16 cellular contexts compared by ENCODE assay signal in the genomic region with DNA sequence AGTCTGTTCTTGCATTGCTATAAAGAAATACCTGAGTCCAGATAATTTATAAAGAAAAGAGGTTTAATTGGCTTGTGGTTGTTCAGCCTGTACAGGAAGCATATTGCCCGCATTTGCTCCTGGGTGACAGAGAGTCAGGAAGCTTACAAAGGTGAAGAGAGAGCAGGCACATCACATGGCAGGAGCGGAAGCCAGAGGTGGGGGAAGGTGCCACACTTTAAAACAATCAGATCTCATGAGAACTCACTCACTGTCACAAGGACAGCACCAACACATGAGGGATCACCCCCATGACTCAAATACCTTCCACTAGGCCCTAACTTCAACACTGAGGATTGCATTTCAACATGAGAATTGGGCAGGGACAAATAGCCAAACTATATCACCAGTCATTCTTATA.
DNase-seq lines count a peak whose midpoint lies in the region; ATAC-seq and TF ChIP-seq lines count a peak whose summit lies in the region.
"Had no signal": no experiment of that assay in that cellular context is flagged by ENCODE, and none has a peak within 500 bp of the region (broad histone marks: within the 10 kb centered on the region; RNA-seq: fewer than 3 reads in every experiment).

No MANE protein-coding gene starts in this region.

- no peaks in the 10 kb centered on the region for H3K79me2 ChIP-seq in mesendoderm (ENCODE audit: control insufficient read depth, insufficient read depth, low read length)

- H3K27me3 Mint-ChIP-seq in CD8-positive, alpha-beta memory T cell, result no peaks in the 10 kb centered on the region
- H3K27me3 Mint-ChIP-seq in T-helper 2 cell treated with Interferon-gamma antibody and Interleukin-4, amounts not matched to agents 5 μg/mL and 100 μg/mL, for 36 hours (ENCODE audit: low read depth), result no peaks in the 10 kb centered on the region
- no peaks in the 10 kb centered on the region for H3K27me3 Mint-ChIP-seq in activated T-helper 1 cell treated with anti-CD3 and anti-CD28 coated beads, Interleukin-12 subunit alpha, Interleukin-12 subunit beta, Interleukin-2, Interleukin-4 antibody, amounts not matched to agents 30 ng/mL and 10 ng/mL and 1 ng/mL, durations not matched to agents 14 hours and 24 hours and 36 hours (ENCODE audit: insufficient read depth)
- H3K27me3 Mint-ChIP-seq: memory B cell; stimulated activated naive B cell treated with anti-CD40 and anti-IgM and Interleukin-4, amounts not matched to agents 10 μg/mL and 1 μg/mL and 100 μg/mL, for 72 hours had no signal

- no peak overlapping the region for H3K23ac ChIP-seq in mesendoderm (ENCODE audit: low read length)

- H3K9me3 Mint-ChIP-seq in CD8-positive, alpha-beta memory T cell, result no peaks in the 10 kb centered on the region
- peaks cover 8% of the 10 kb centered on the region for H3K9me3 Mint-ChIP-seq in T-helper 2 cell treated with Interferon-gamma antibody and Interleukin-4, amounts not matched to agents 5 μg/mL and 100 μg/mL, for 36 hours
- H3K9me3 Mint-ChIP-seq in activated T-helper 1 cell treated with anti-CD3 and anti-CD28 coated beads, Interleukin-12 subunit alpha, Interleukin-12 subunit beta, Interleukin-2, Interleukin-4 antibody, amounts not matched to agents 30 ng/mL and 10 ng/mL and 1 ng/mL, durations not matched to agents 14 hours and 24 hours and 36 hours, result peaks cover 3% of the 10 kb centered on the region
- H3K9me3 Mint-ChIP-seq: memory B cell; stimulated activated naive B cell treated with anti-CD40 and anti-IgM and Interleukin-4, amounts not matched to agents 10 μg/mL and 1 μg/mL and 100 μg/mL, for 72 hours had no signal

- peak overlapping the region in 6 of 7 donors; percentile 25 to 70 (median 48) for H3K4me3 Mint-ChIP-seq in CD8-positive, alpha-beta memory T cell
- peak overlapping the region; percentile 28 for H3K4me3 Mint-ChIP-seq in T-helper 2 cell treated with Interferon-gamma antibody and Interleukin-4, amounts not matched to agents 5 μg/mL and 100 μg/mL, for 36 hours
- H3K4me3 Mint-ChIP-seq in activated T-helper 1 cell treated with anti-CD3 and anti-CD28 coated beads, Interleukin-12 subunit alpha, Interleukin-12 subunit beta, Interleukin-2, Interleukin-4 antibody, amounts not matched to agents 30 ng/mL and 10 ng/mL and 1 ng/mL, durations not matched to agents 14 hours and 24 hours and 36 hours, result peak overlapping the region; percentile 28
- H3K4me3 Mint-ChIP-seq: memory B cell; stimulated activated naive B cell treated with anti-CD40 and anti-IgM and Interleukin-4, amounts not matched to agents 10 μg/mL and 1 μg/mL and 100 μg/mL, for 72 hours had no signal

- peak overlapping the region; percentile 32 for H3K56ac ChIP-seq in mesendoderm (ENCODE audit: low read length)

- H2BK15ac ChIP-seq in mesendoderm (replicated peaks; ENCODE audit: low read depth), result no peak overlapping the region

- TF ChIP-seq CTCF in body of pancreas (IDR thresholded peaks at IDR 0.05), result no peak

- CTCF ChIA-PET in CD8-positive, alpha-beta memory T cell (lab: Charles Lee), result interaction anchor here (1.5 to 1.6 kb wide), 2 partner anchors 9 to 162 kb away, joined by 4 to 7 read pairs; no protein-coding TSS in a partner anchor

- H3K4me1 Mint-ChIP-seq in CD8-positive, alpha-beta memory T cell, result peaks cover 52 to 59% (median 54%) of the 10 kb centered on the region in 3 donors
- H3K4me1 Mint-ChIP-seq in T-helper 2 cell treated with Interferon-gamma antibody and Interleukin-4, amounts not matched to agents 5 μg/mL and 100 μg/mL, for 36 hours (ENCODE audit: low read depth), result peaks cover 37% of the 10 kb centered on the region
- H3K4me1 Mint-ChIP-seq in activated T-helper 1 cell treated with anti-CD3 and anti-CD28 coated beads, Interleukin-12 subunit alpha, Interleukin-12 subunit beta, Interleukin-2, Interleukin-4 antibody, amounts not matched to agents 30 ng/mL and 10 ng/mL and 1 ng/mL, durations not matched to agents 14 hours and 24 hours and 36 hours (ENCODE audit: low read depth), result peaks cover 47% of the 10 kb centered on the region
- H3K4me1 Mint-ChIP-seq: memory B cell; stimulated activated naive B cell treated with anti-CD40 and anti-IgM and Interleukin-4, amounts not matched to agents 10 μg/mL and 1 μg/mL and 100 μg/mL, for 72 hours had no signal

- TF ChIP-seq POLR2A in body of pancreas (IDR thresholded peaks at IDR 0.05), result no peak

- no peak overlapping the region for H4K8ac ChIP-seq in mesendoderm (ENCODE audit: low read depth, low read length)

- peak in 4 of 5 donors; percentile 16 to 52 (median 41) for DNase-seq in CD8-positive, alpha-beta memory T cell
- DNase-seq in T-helper 2 cell treated with Interferon-gamma antibody and Interleukin-4, amounts not matched to agents 5 μg/mL and 100 μg/mL, for 36 hours (ENCODE audit: low spot score), result peak; percentile 23
- DNase-seq in activated T-helper 1 cell treated with anti-CD3 and anti-CD28 coated beads, Interleukin-12 subunit alpha, Interleukin-12 subunit beta, Interleukin-2, Interleukin-4 antibody, amounts not matched to agents 30 ng/mL and 10 ng/mL and 1 ng/mL, durations not matched to agents 14 hours and 24 hours and 36 hours (ENCODE audit: low spot score), result peak; percentile 2
- DNase-seq in mesendoderm (peak; percentile 34), body of pancreas (no peak), posterior vena cava (ENCODE audit: low spot score) (no peak), NCI-H1930 (lab: John Stamatoyannopoulos, UW) (no peak)
- DNase-seq: amniotic stem cell; dermis blood vessel endothelial cell; DMS79; NCI-H1694 treated with DMSO at 0.1 percent for 48 hours; NCI-H748 treated with DMSO at 0.1 percent for 48 hours; stimulated activated naive B cell treated with anti-CD40 and anti-IgM and Interleukin-4, amounts not matched to agents 10 μg/mL and 1 μg/mL and 100 μg/mL, for 72 hours had no signal

- H3K27ac ChIP-seq in CD8-positive, alpha-beta memory T cell (ENCODE audit: low read depth, low read length), result no peak overlapping the region
- H3K27ac ChIP-seq in mesendoderm (ENCODE audit: low read depth, low read length) (no peak overlapping the region), body of pancreas (no peak overlapping the region)

- H3K9ac ChIP-seq in mesendoderm (ENCODE audit: low read length), result no peak overlapping the region

- no peak for ATAC-seq in SK-N-SH treated with all-trans-retinoic acid at 6 μM for 48 hours
- ATAC-seq in body of pancreas, result no peak
- ATAC-seq: K562; stimulated activated naive B cell treated with anti-CD40 and anti-IgM and Interleukin-4, amounts not matched to agents 10 μg/mL and 1 μg/mL and 100 μg/mL, for 72 hours had no signal

- H3K36me3 Mint-ChIP-seq in CD8-positive, alpha-beta memory T cell, result peaks cover 0 to 13% (median 2%) of the 10 kb centered on the region in 3 donors
- H3K36me3 Mint-ChIP-seq in T-helper 2 cell treated with Interferon-gamma antibody and Interleukin-4, amounts not matched to agents 5 μg/mL and 100 μg/mL, for 36 hours (ENCODE audit: low read depth), result peaks cover 5% of the 10 kb centered on the region
- peaks cover 2% of the 10 kb centered on the region for H3K36me3 Mint-ChIP-seq in activated T-helper 1 cell treated with anti-CD3 and anti-CD28 coated beads, Interleukin-12 subunit alpha, Interleukin-12 subunit beta, Interleukin-2, Interleukin-4 antibody, amounts not matched to agents 30 ng/mL and 10 ng/mL and 1 ng/mL, durations not matched to agents 14 hours and 24 hours and 36 hours (ENCODE audit: low read depth)
- H3K36me3 Mint-ChIP-seq: memory B cell; stimulated activated naive B cell treated with anti-CD40 and anti-IgM and Interleukin-4, amounts not matched to agents 10 μg/mL and 1 μg/mL and 100 μg/mL, for 72 hours had no signal

- H3K4me3 ChIP-seq in CD8-positive, alpha-beta memory T cell (ENCODE audit: low read length), result no peak overlapping the region
- H3K4me3 ChIP-seq in mesendoderm (ENCODE audit: low read length) (no peak overlapping the region), body of pancreas (no peak overlapping the region)
- H3K4me3 ChIP-seq: K562 had no signal

- H2BK5ac ChIP-seq in mesendoderm (ENCODE audit: low read length), result peak overlapping the region; percentile 49

- H2AK5ac ChIP-seq in mesendoderm (ENCODE audit: low read length), result no peak overlapping the region

- H3K9me3 ChIP-seq in CD8-positive, alpha-beta memory T cell (ENCODE audit: low read length), result no peaks in the 10 kb centered on the region
- no peaks in the 10 kb centered on the region for H3K9me3 ChIP-seq in body of pancreas

- no CpG with 5 or more reads among the region's 2 CpGs for WGBS in mesendoderm (ENCODE audit: extremely low coverage, insufficient coverage, low lambda C conversion rate)
- WGBS in body of pancreas, 2 donors, result 79 to 96% methylated on average over 2 of the region's 2 CpGs

- H2BK120ac ChIP-seq in mesendoderm (ENCODE audit: low read depth, low read length), result peak overlapping the region; percentile 18

- no peak overlapping the region for H4K5ac ChIP-seq in mesendoderm (ENCODE audit: low read length)

- H3K4ac ChIP-seq in mesendoderm (ENCODE audit: low read depth, low read length), result no peak overlapping the region

- POLR2A ChIA-PET in CD8-positive, alpha-beta memory T cell (lab: Charles Lee), result no interaction called here

- no peaks in the 10 kb centered on the region for H3K27me3 ChIP-seq in CD8-positive, alpha-beta memory T cell (ENCODE audit: insufficient read depth, low read length, poor library complexity, severe bottlenecking)
- H3K27me3 ChIP-seq in mesendoderm (ENCODE audit: insufficient read depth, low read length, poor library complexity) (no peaks in the 10 kb centered on the region), body of pancreas (no peaks in the 10 kb centered on the region)

- H3K79me1 ChIP-seq in mesendoderm (ENCODE audit: low read length), result no peaks in the 10 kb centered on the region

- H3K4me1 ChIP-seq in CD8-positive, alpha-beta memory T cell (ENCODE audit: insufficient read depth, low read length), result peaks cover 61% of the 10 kb centered on the region
- H3K4me1 ChIP-seq in mesendoderm (ENCODE audit: control insufficient read depth, low read depth, low read length) (no peaks in the 10 kb centered on the region), body of pancreas (peaks cover 7% of the 10 kb centered on the region)

- peak overlapping the region in 7 of 8 donors; percentile 0 to 93 (median 82) for H3K27ac Mint-ChIP-seq in CD8-positive, alpha-beta memory T cell
- peak overlapping the region; percentile 66 for H3K27ac Mint-ChIP-seq in T-helper 2 cell treated with Interferon-gamma antibody and Interleukin-4, amounts not matched to agents 5 μg/mL and 100 μg/mL, for 36 hours
- H3K27ac Mint-ChIP-seq in activated T-helper 1 cell treated with anti-CD3 and anti-CD28 coated beads, Interleukin-12 subunit alpha, Interleukin-12 subunit beta, Interleukin-2, Interleukin-4 antibody, amounts not matched to agents 30 ng/mL and 10 ng/mL and 1 ng/mL, durations not matched to agents 14 hours and 24 hours and 36 hours, result peak overlapping the region; percentile 50
- H3K27ac Mint-ChIP-seq: memory B cell; stimulated activated naive B cell treated with anti-CD40 and anti-IgM and Interleukin-4, amounts not matched to agents 10 μg/mL and 1 μg/mL and 100 μg/mL, for 72 hours had no signal

- no peak overlapping the region for H3K18ac ChIP-seq in mesendoderm (ENCODE audit: low read length)

- H3K4me2 ChIP-seq in mesendoderm (ENCODE audit: low read length), result no peak overlapping the region

- no peaks in the 10 kb centered on the region for H3K36me3 ChIP-seq in CD8-positive, alpha-beta memory T cell (ENCODE audit: insufficient read depth, low read length)
- H3K36me3 ChIP-seq in mesendoderm (ENCODE audit: control insufficient read depth, insufficient read depth, low read length) (no peaks in the 10 kb centered on the region), body of pancreas (replicated peaks in 1 of 2; ENCODE audit: insufficient read depth in 1 of 2, low read depth in 2 of 2) (no peaks in the 10 kb centered on the region)

- intact Hi-C loops in activated T-helper 1 cell treated with anti-CD3 and anti-CD28 coated beads, Interleukin-12 subunit alpha, Interleukin-12 subunit beta, Interleukin-2, Interleukin-4 antibody, amounts not matched to agents 30 ng/mL and 10 ng/mL and 1 ng/mL, durations not matched to agents 14 hours and 24 hours and 36 hours (cut with micrococcal nuclease), result loop anchor here (5.0 kb wide), 1 partner anchor 138 kb away; the partner anchor contains the start of gene WDR75
- intact Hi-C loops in body of pancreas (cut with DNase I), result no loop called here
- intact Hi-C loops in posterior vena cava (cut with DNase I), result loop anchor here in 1 of 2 donors (1.0 kb wide), 1 partner anchor 22 kb away; no protein-coding TSS in a partner anchor

Comparison
In these comparisons a context has a peak if more than half of its experiments do, and no peak if none do; other contexts are left out.
1. DNase-seq: peak in CD8-positive, alpha-beta memory T cell (4 of 5), T-helper 2 cell treated with Interferon-gamma antibody and Interleukin-4, amounts not matched to agents 5 μg/mL and 100 μg/mL, for 36 hours (single experiment), activated T-helper 1 cell treated with anti-CD3 and anti-CD28 coated beads, Interleukin-12 subunit alpha, Interleukin-12 subunit beta, Interleukin-2, Interleukin-4 antibody, amounts not matched to agents 30 ng/mL and 10 ng/mL and 1 ng/mL, durations not matched to agents 14 hours and 24 hours and 36 hours (single experiment) and mesendoderm (single experiment); none in body of pancreas (0 of 4), posterior vena cava (single experiment) and NCI-H1930 (0 of 2).
2. Peak in every context shown above with its lines, with median percentiles within 50 percentile points of each other: H3K27ac Mint-ChIP-seq and H3K4me3 Mint-ChIP-seq.